Comparison of ENCODE assay signal across 18 cellular contexts in genomic region chr1:31133368-31133767, GRCh38.
DNase-seq lines count a peak whose midpoint lies in the region; ATAC-seq, FAIRE-seq and TF ChIP-seq lines count a peak whose summit lies in the region.
"Had no signal": no experiment of that assay in that cellular context is flagged by ENCODE, and none has a peak within 500 bp of the region (broad histone marks: within the 10 kb centered on the region; RNA-seq: fewer than 3 reads in every experiment).

No MANE protein-coding gene starts in this region.

- H3K27ac ChIP-seq in GM23338 (ENCODE audit: low read depth) (no peak overlapping the region), H1 (ENCODE audit: low read depth, low read length) (no peak overlapping the region)

- H3K9ac ChIP-seq in H1 (replicated peaks in 1 of 4; ENCODE audit: extremely low read depth in 1 of 4, low read depth in 3 of 4, low read length in 3 of 4): no peak overlapping the region

- no peak overlapping the region for H4K91ac ChIP-seq in H1 (replicated peaks; ENCODE audit: insufficient read length, low read length)

- H3K27ac Mint-ChIP-seq in GM23338: no peak overlapping the region
- H3K27ac Mint-ChIP-seq: B cell; CD8-positive, alpha-beta memory T cell had no signal

- no peak overlapping the region for H2BK5ac ChIP-seq in H1 (ENCODE audit: low read depth, low read length)

- H3K9me2 ChIP-seq in GM23338 (ENCODE audit: insufficient read depth): no peaks in the 10 kb centered on the region; the same call in 1 of the 2 replicates

- no peak overlapping the region for H2BK20ac ChIP-seq in H1 (ENCODE audit: low read length)

- H3K79me2 ChIP-seq in GM23338 (replicated peaks; ENCODE audit: insufficient read depth) (no peaks in the 10 kb centered on the region), H1 (ENCODE audit: control insufficient read depth in 1 of 2, insufficient read depth in 2 of 2, low read length in 2 of 2) (no peaks in the 10 kb centered on the region)

- no peak overlapping the region for H2BK15ac ChIP-seq in H1 (ENCODE audit: low read length)

- no peak overlapping the region for H3K4ac ChIP-seq in H1 (replicated peaks; ENCODE audit: insufficient read length, low read depth, low read length)

- H3K4me1 Mint-ChIP-seq in GM23338: no peaks in the 10 kb centered on the region
- H3K4me1 Mint-ChIP-seq: B cell; CD4-positive, CD25-positive, alpha-beta regulatory T cell; CD8-positive, alpha-beta memory T cell had no signal

- H3K79me1 ChIP-seq in H1 (ENCODE audit: low read depth, low read length): no peaks in the 10 kb centered on the region

- 0 out of 2 replicates have a peak overlapping the region, but pooled peaks have one; percentile 16 for H2AFZ ChIP-seq in GM23338
- H2AFZ ChIP-seq in H1 (ENCODE audit: low read length): 0 out of 2 replicates have a peak overlapping the region, but pooled peaks have one; percentile 53

- H4K20me1 ChIP-seq in GM23338 (replicated peaks; ENCODE audit: insufficient read depth): no peaks in the 10 kb centered on the region
- no peaks in the 10 kb centered on the region for H4K20me1 ChIP-seq in H1 (replicated peaks in 1 of 2; ENCODE audit: control insufficient read depth in 1 of 2, insufficient read depth in 2 of 2, low read length in 2 of 2)

- FAIRE-seq in H1 (lab: Jason Lieb, UNC): no peak
- FAIRE-seq: GM12892, GM18507, H54 had no signal

- H3K9me3 Mint-ChIP-seq in GM23338: peaks cover 9% of the 10 kb centered on the region; the same call in 1 of the 3 replicates
- H3K9me3 Mint-ChIP-seq: CD8-positive, alpha-beta memory T cell had no signal

- no peak overlapping the region for H3K18ac ChIP-seq in H1 (ENCODE audit: extremely low read depth, low read length)

- H3F3A ChIP-seq in GM23338 (replicated peaks; ENCODE audit: low read depth): no peaks in the 10 kb centered on the region

- no peak overlapping the region for H3K23ac ChIP-seq in H1 (ENCODE audit: insufficient read length)

- no peaks in the 10 kb centered on the region for H3K9me3 ChIP-seq in H1 (ENCODE audit: insufficient read depth in 2 of 2, low read depth in 1 of 2, low read length in 1 of 2)
- H3K9me3 ChIP-seq: Caco-2 had no signal

- DNase-seq in GM23338 (ENCODE audit: low spot score) (no peak), OCI-M1 (lab: John Stamatoyannopoulos, UW) (peak; percentile 46), H1 (ENCODE audit: low read depth in 1 of 2, low spot score in 2 of 2) (no peak), GM20000 (ENCODE audit: low spot score) (no peak)
- DNase-seq in NK-92 treated with Interleukin-12 subunit alpha and Interleukin-12 subunit beta, amount 100 ng/mL, for 24 hours (lab: John Stamatoyannopoulos, UW): no peak
- DNase-seq: C1 segment of cervical spinal cord; Caco-2; CD4-positive, CD25-positive, alpha-beta regulatory T cell; CD8-positive, alpha-beta memory T cell; DMS153; DMS79; GDM1; HCEC 1CT had no signal

- peaks cover 3% of the 10 kb centered on the region for H3K27me3 Mint-ChIP-seq in GM23338 (ENCODE audit: insufficient read depth, low read depth, poor library complexity)
- H3K27me3 Mint-ChIP-seq: CD4-positive, CD25-positive, alpha-beta regulatory T cell had no signal

- no peaks in the 10 kb centered on the region for H3K27me3 ChIP-seq in GM23338 (ENCODE audit: insufficient read depth)
- H3K27me3 ChIP-seq in H1 (replicated peaks in 1 of 4; ENCODE audit: control insufficient read depth in 3 of 4, extremely low read depth in 1 of 4, insufficient read depth in 3 of 4, low read length in 3 of 4): no peaks in the 10 kb centered on the region

- H3K4me3 Mint-ChIP-seq in GM23338: no peak overlapping the region
- H3K4me3 Mint-ChIP-seq: B cell; CD4-positive, CD25-positive, alpha-beta regulatory T cell; CD8-positive, alpha-beta memory T cell had no signal

- H4K5ac ChIP-seq in H1 (ENCODE audit: insufficient read length, low read depth, low read length): no peak overlapping the region

- POLR2A ChIA-PET in H1 (lab: Charles Lee; ENCODE audit: partially characterized antibody): interaction anchor here (0.9 kb wide), 1 partner anchor 21 kb away, joined by 3 read pairs; no protein-coding TSS in a partner anchor

- H2AK5ac ChIP-seq in H1 (ENCODE audit: low read depth, low read length): no peak overlapping the region

- 95% methylated on average over 7 of the region's 7 CpGs; no CpG with 5 or more reads in 1 of the 2 experiments for WGBS in H1 (ENCODE audit: extremely low coverage in 1 of 2, insufficient coverage in 1 of 2, insufficient read length in 1 of 2, insufficient replicate concordance in 2 of 2, low coverage in 1 of 2, low lambda C conversion rate in 2 of 2, missing lambda C conversion rate in 1 of 2), 2 experiments

- TF ChIP-seq CTCF in GM23338 (conservative IDR thresholded peaks at IDR 0.05; ENCODE audit: low read depth in 2 of 2) (no peak), H1 (IDR thresholded peaks at IDR 0.05; ENCODE audit: control extremely low read depth in 1 of 3, insufficient read depth in 1 of 3, low read depth in 1 of 3, low read length in 3 of 3) (no peak), GM20000 (IDR thresholded peaks at IDR 0.05; ENCODE audit: extremely low read depth, missing control alignments) (no peak)

- no peak overlapping the region for H3K56ac ChIP-seq in H1 (replicated peaks; ENCODE audit: insufficient read length, low read depth, low read length)

- CTCF ChIA-PET in H1 (lab: Charles Lee; ENCODE audit: partially characterized antibody): interaction anchor here (0.8 to 1.2 kb wide), 2 partner anchors 22 to 24 kb away, joined by 3 read pairs; no protein-coding TSS in a partner anchor

- TF ChIP-seq POLR2A in H1 (IDR thresholded peaks at IDR 0.05; ENCODE audit: control extremely low read depth in 1 of 2, low read depth in 2 of 2, low read length in 2 of 2): no peak

- H3K4me3 ChIP-seq in GM23338: no peak overlapping the region
- no peak overlapping the region for H3K4me3 ChIP-seq in H1 (ENCODE audit: extremely low read depth in 1 of 4, insufficient read depth in 2 of 4, low read depth in 3 of 4, low read length in 4 of 4)

- H4K8ac ChIP-seq in H1 (ENCODE audit: extremely low read depth, insufficient read depth, low read length): no peak overlapping the region

- no peak for ATAC-seq in GM23338
- no peak for ATAC-seq in GM21619 (IDR thresholded peaks at IDR 0.05; ENCODE audit: unreplicated experiment)

- no peak overlapping the region for H3K4me2 ChIP-seq in GM23338
- no peak overlapping the region for H3K4me2 ChIP-seq in H1 (ENCODE audit: insufficient read depth in 1 of 2, low read depth in 2 of 2, low read length in 2 of 2)

- H3K36me3 ChIP-seq in GM23338 (ENCODE audit: insufficient read depth) (no peaks in the 10 kb centered on the region), H1 (ENCODE audit: control insufficient read depth in 2 of 4, insufficient read depth in 4 of 4, low read length in 3 of 4) (no peaks in the 10 kb centered on the region)

- no peaks in the 10 kb centered on the region for H3K23me2 ChIP-seq in H1 (ENCODE audit: low read depth, low read length)

- H3K4me1 ChIP-seq in GM23338 (ENCODE audit: insufficient read depth) (no peaks in the 10 kb centered on the region), H1 (replicated peaks in 1 of 4; ENCODE audit: control insufficient read depth in 3 of 4, insufficient read depth in 4 of 4, low read length in 3 of 4) (no peaks in the 10 kb centered on the region)
- H3K4me1 ChIP-seq: Caco-2 had no signal

- TF ChIP-seq RAD21 in H1 (IDR thresholded peaks at IDR 0.05 in 1 of 2, conservative IDR thresholded peaks at IDR 0.05 in 1 of 2; ENCODE audit: low read depth in 2 of 2, low read length in 2 of 2): no peak

- TF ChIP-seq EP300 in H1 (IDR thresholded peaks at IDR 0.05; ENCODE audit: borderline replicate concordance in 1 of 2, low read depth in 2 of 2, low read length in 2 of 2): no peak

- H3K36me3 Mint-ChIP-seq in GM23338 (ENCODE audit: low read depth): no peaks in the 10 kb centered on the region
- H3K36me3 Mint-ChIP-seq: CD4-positive, CD25-positive, alpha-beta regulatory T cell; CD8-positive, alpha-beta memory T cell had no signal

- no peak overlapping the region for H3K14ac ChIP-seq in H1 (ENCODE audit: insufficient read length)

- no peak overlapping the region for H2BK12ac ChIP-seq in H1 (ENCODE audit: low read depth, low read length)

- H2BK120ac ChIP-seq in H1 (replicated peaks; ENCODE audit: low read depth, low read length): no peak overlapping the region

TF ChIP-seq in GM23338, 12 proteins besides CTCF, POLR2A, EP300 and RAD21:
- TF ChIP-seq JUNB (IDR thresholded peaks at IDR 0.05; ENCODE audit: unreplicated experiment) (no peak), CREB1 (CRISPR knock-in tag; IDR thresholded peaks at IDR 0.05; ENCODE audit: low read depth) (no peak), ETS1 (IDR thresholded peaks at IDR 0.05) (no peak), EZH2 (IDR thresholded peaks at IDR 0.05; ENCODE audit: low read depth, unreplicated experiment) (no peak)
TF ChIP-seq in GM23338: peak in this region for 0.

TF ChIP-seq in H1, 55 proteins besides CTCF, POLR2A, EP300 and RAD21:
- TF ChIP-seq ATF3 (IDR thresholded peaks at IDR 0.05; ENCODE audit: insufficient read depth, low read depth, low read length) (no peak), SIX5 (IDR thresholded peaks at IDR 0.05; ENCODE audit: low read depth, low read length) (no peak), YY1 (IDR thresholded peaks at IDR 0.05; ENCODE audit: low read depth, low read length) (no peak)
